In genomic region chr17:9307313-9307998, GRCh38 we compare ENCODE assay signal across 23 cellular contexts.
DNase-seq lines count a peak whose midpoint lies in the region; ATAC-seq and TF ChIP-seq lines count a peak whose summit lies in the region.
"Had no signal": no experiment of that assay in that cellular context is flagged by ENCODE, and none has a peak within 500 bp of the region (broad histone marks: within the 10 kb centered on the region; RNA-seq: fewer than 3 reads in every experiment).

No MANE protein-coding gene starts in this region.

- peaks cover 5% of the 10 kb centered on the region for H4K20me1 ChIP-seq in smooth muscle cell (ENCODE audit: low read depth)

- H3K4me3 Mint-ChIP-seq in activated naive CD4-positive, alpha-beta T cell treated with anti-CD3 and anti-CD28 coated beads, Interleukin-2, amount 50 U/mL, for 24 hours, result no peak overlapping the region
- H3K4me3 Mint-ChIP-seq in activated T-helper 17 cell treated with anti-CD3 and anti-CD28 coated beads, Interleukin-2, amount 50 U/mL, for 72 hours, result no peak overlapping the region
- H3K4me3 Mint-ChIP-seq: activated CD4-positive, alpha-beta memory T cell treated with anti-CD3 and anti-CD28 coated beads, Interleukin-2, amount 10 ng/mL, durations not matched to agents 7 days and 5 days; activated naive CD8-positive, alpha-beta T cell treated with anti-CD3 and anti-CD28 coated beads, Interleukin-2, amount 50 U/mL, for 24 hours; activated T-helper 1 cell treated with anti-CD3 and anti-CD28 coated beads, Interleukin-12 subunit alpha, Interleukin-12 subunit beta, Interleukin-2, Interleukin-4 antibody, amounts not matched to agents 30 ng/mL and 10 ng/mL and 1 ng/mL, durations not matched to agents 14 hours and 24 hours and 36 hours; T-cell had no signal

- ATAC-seq in activated T-helper 17 cell treated with anti-CD3 and anti-CD28 coated beads, Interleukin-2, amount 50 U/mL, for 72 hours (replicated peaks), result no peak
- ATAC-seq in Right ventricle myocardium inferior, result no peak
- ATAC-seq in HG03460 (IDR thresholded peaks at IDR 0.05; ENCODE audit: unreplicated experiment), result no peak
- ATAC-seq in HG02884 (IDR thresholded peaks at IDR 0.05; ENCODE audit: unreplicated experiment), result no peak
- ATAC-seq: activated naive CD8-positive, alpha-beta T cell treated with anti-CD3 and anti-CD28 coated beads, Interleukin-2, amount 50 U/mL, for 24 hours; left colon; T-cell had no signal

- peaks cover under 1% of the 10 kb centered on the region for H3K36me3 Mint-ChIP-seq in activated naive CD4-positive, alpha-beta T cell treated with anti-CD3 and anti-CD28 coated beads, Interleukin-2, amount 50 U/mL, for 24 hours
- H3K36me3 Mint-ChIP-seq in activated T-helper 17 cell treated with anti-CD3 and anti-CD28 coated beads, Interleukin-2, amount 50 U/mL, for 72 hours (ENCODE audit: low read depth), result no peaks in the 10 kb centered on the region

- peaks cover 28% of the 10 kb centered on the region for H3K4me1 ChIP-seq in smooth muscle cell (ENCODE audit: low read depth)
- H3K4me1 ChIP-seq: tibial artery had no signal

- H3K27me3 ChIP-seq in smooth muscle cell (ENCODE audit: low read depth), result no peaks in the 10 kb centered on the region
- H3K27me3 ChIP-seq: MG63, spleen, tibial artery had no signal

- no peak overlapping the region for H2AFZ ChIP-seq in smooth muscle cell (ENCODE audit: low read depth)

- 70% methylated on average over 7 of the region's 7 CpGs for WGBS in smooth muscle cell (ENCODE audit: low lambda C conversion rate)

- no peaks in the 10 kb centered on the region for H3F3A ChIP-seq in smooth muscle cell (ENCODE audit: low read depth)

- no peaks in the 10 kb centered on the region for H3K9me3 Mint-ChIP-seq in activated naive CD4-positive, alpha-beta T cell treated with anti-CD3 and anti-CD28 coated beads, Interleukin-2, amount 50 U/mL, for 24 hours
- H3K9me3 Mint-ChIP-seq in activated T-helper 17 cell treated with anti-CD3 and anti-CD28 coated beads, Interleukin-2, amount 50 U/mL, for 72 hours, result no peaks in the 10 kb centered on the region
- H3K9me3 Mint-ChIP-seq: activated CD4-positive, alpha-beta memory T cell treated with anti-CD3 and anti-CD28 coated beads, Interleukin-2, amount 10 ng/mL, durations not matched to agents 7 days and 5 days; activated naive CD8-positive, alpha-beta T cell treated with anti-CD3 and anti-CD28 coated beads, Interleukin-2, amount 50 U/mL, for 24 hours; activated T-helper 1 cell treated with anti-CD3 and anti-CD28 coated beads, Interleukin-12 subunit alpha, Interleukin-12 subunit beta, Interleukin-2, Interleukin-4 antibody, amounts not matched to agents 30 ng/mL and 10 ng/mL and 1 ng/mL, durations not matched to agents 14 hours and 24 hours and 36 hours; T-cell had no signal

- DNase-seq in activated naive CD4-positive, alpha-beta T cell treated with Interleukin-2 at 50 U/mL for 16 hours, result no peak
- DNase-seq in islet precursor cell (peak; percentile 88), smooth muscle cell (lab: John Stamatoyannopoulos, UW; ENCODE audit: unreplicated experiment) (no peak), Right ventricle myocardium inferior (ENCODE audit: missing footprints) (no peak)
- DNase-seq: activated CD4-positive, alpha-beta memory T cell treated with anti-CD3 and anti-CD28 coated beads, Interleukin-2, amount 10 ng/mL, durations not matched to agents 7 days and 5 days; activated naive CD8-positive, alpha-beta T cell treated with anti-CD3 and anti-CD28 coated beads, Interleukin-2, amount 50 U/mL, for 24 hours; effector CD8-positive, alpha-beta T cell; hippocampal formation; left colon; MG63; NCI-H187; NCI-H446; posterior cingulate gyrus; Right ventricle myocardium superior; spleen; T-cell; tibial artery had no signal

- no peaks in the 10 kb centered on the region for H3K4me1 Mint-ChIP-seq in activated naive CD4-positive, alpha-beta T cell treated with anti-CD3 and anti-CD28 coated beads, Interleukin-2, amount 50 U/mL, for 24 hours
- no peaks in the 10 kb centered on the region for H3K4me1 Mint-ChIP-seq in activated T-helper 17 cell treated with anti-CD3 and anti-CD28 coated beads, Interleukin-2, amount 50 U/mL, for 72 hours
- H3K4me1 Mint-ChIP-seq: activated CD4-positive, alpha-beta memory T cell treated with anti-CD3 and anti-CD28 coated beads, Interleukin-2, amount 10 ng/mL, durations not matched to agents 7 days and 5 days; activated naive CD8-positive, alpha-beta T cell treated with anti-CD3 and anti-CD28 coated beads, Interleukin-2, amount 50 U/mL, for 24 hours; T-cell had no signal

- no peak for TF ChIP-seq CTCF in smooth muscle cell (IDR thresholded peaks at IDR 0.05; ENCODE audit: borderline replicate concordance, insufficient read depth, poor library complexity, severe bottlenecking)

- H3K79me2 ChIP-seq in smooth muscle cell (ENCODE audit: low read depth), result no peaks in the 10 kb centered on the region

- H3K27me3 Mint-ChIP-seq in activated naive CD4-positive, alpha-beta T cell treated with anti-CD3 and anti-CD28 coated beads, Interleukin-2, amount 50 U/mL, for 24 hours, result no peaks in the 10 kb centered on the region
- no peaks in the 10 kb centered on the region for H3K27me3 Mint-ChIP-seq in activated T-helper 17 cell treated with anti-CD3 and anti-CD28 coated beads, Interleukin-2, amount 50 U/mL, for 72 hours
- H3K27me3 Mint-ChIP-seq: activated CD4-positive, alpha-beta memory T cell treated with anti-CD3 and anti-CD28 coated beads, Interleukin-2, amount 10 ng/mL, durations not matched to agents 7 days and 5 days; activated naive CD8-positive, alpha-beta T cell treated with anti-CD3 and anti-CD28 coated beads, Interleukin-2, amount 50 U/mL, for 24 hours; T-cell had no signal

- no peak overlapping the region for H3K4me3 ChIP-seq in smooth muscle cell
- H3K4me3 ChIP-seq: MG63, spleen, tibial artery had no signal

- no peaks in the 10 kb centered on the region for H3K9me3 ChIP-seq in smooth muscle cell (replicated peaks; ENCODE audit: low read depth)
- H3K9me3 ChIP-seq: MG63, spleen, tibial artery had no signal

- peak overlapping the region; percentile 91 for H3K27ac ChIP-seq in smooth muscle cell (ENCODE audit: low read depth)
- H3K27ac ChIP-seq: C4-2B, spleen, tibial artery had no signal

- H3K9ac ChIP-seq in smooth muscle cell (ENCODE audit: low read depth), result peak overlapping the region; percentile 81

- no peaks in the 10 kb centered on the region for H3K36me3 ChIP-seq in smooth muscle cell (ENCODE audit: low read depth)
- H3K36me3 ChIP-seq: MG63, tibial artery had no signal

- intact Hi-C loops in Right ventricle myocardium inferior (cut with DNase I), result no loop called here

- H3K27ac Mint-ChIP-seq in activated naive CD4-positive, alpha-beta T cell treated with anti-CD3 and anti-CD28 coated beads, Interleukin-2, amount 50 U/mL, for 24 hours, result peak overlapping the region; percentile 53
- H3K27ac Mint-ChIP-seq in activated T-helper 17 cell treated with anti-CD3 and anti-CD28 coated beads, Interleukin-2, amount 50 U/mL, for 72 hours, result peak overlapping the region; percentile 4
- H3K27ac Mint-ChIP-seq: activated CD4-positive, alpha-beta memory T cell treated with anti-CD3 and anti-CD28 coated beads, Interleukin-2, amount 10 ng/mL, durations not matched to agents 7 days and 5 days; activated naive CD8-positive, alpha-beta T cell treated with anti-CD3 and anti-CD28 coated beads, Interleukin-2, amount 50 U/mL, for 24 hours; activated T-helper 1 cell treated with anti-CD3 and anti-CD28 coated beads, Interleukin-12 subunit alpha, Interleukin-12 subunit beta, Interleukin-2, Interleukin-4 antibody, amounts not matched to agents 30 ng/mL and 10 ng/mL and 1 ng/mL, durations not matched to agents 14 hours and 24 hours and 36 hours; T-cell had no signal

- H3K4me2 ChIP-seq in smooth muscle cell, result peak overlapping the region; percentile 66
